25 cellular contexts compared by ENCODE assay signal in genomic region chr13:71856548-71856947, GRCh38.
"Had no signal": no experiment of that assay in that cellular context is flagged by ENCODE, and none has a peak within 500 bp of the region (broad histone marks: within the 10 kb centered on the region; RNA-seq: fewer than 3 reads in every experiment).

No MANE protein-coding gene starts in this region.

- H3K4me3 ChIP-seq: left ventricle myocardium inferior, lung, neural progenitor cell, right atrium auricular region, skin epidermis, suprapubic skin, thoracic aorta, tibial artery, upper lobe of right lung had no signal

- H3K4me1 ChIP-seq: parathyroid adenoma, right atrium auricular region, suprapubic skin, tibial artery had no signal

- ATAC-seq: natural killer cell; sciatic nerve; stimulated activated naive B cell treated with anti-CD40 and anti-IgM and Interleukin-4, amounts not matched to agents 10 μg/mL and 1 μg/mL and 100 μg/mL, for 72 hours; upper lobe of right lung had no signal

- H3K27ac ChIP-seq: left ventricle myocardium inferior, neural progenitor cell, neutrophil, parathyroid adenoma, right atrium auricular region, skin epidermis, suprapubic skin, thoracic aorta, tibial artery, upper lobe of right lung had no signal

- H3K9me3 ChIP-seq: left ventricle myocardium inferior, neutrophil, right atrium auricular region, suprapubic skin, thoracic aorta, tibial artery, upper lobe of right lung had no signal

- H3K36me3 ChIP-seq: left ventricle myocardium inferior, neural progenitor cell, neutrophil, right atrium auricular region, suprapubic skin, thoracic aorta, tibial artery, upper lobe of right lung had no signal

- DNase-seq: islet precursor cell; left ventricle myocardium inferior; mesendoderm; naive B cell; natural killer cell; nephron progenitor cell; occipital lobe; stimulated activated CD4-positive, alpha-beta T cell treated with anti-CD3 and anti-CD28 coated beads, Interleukin-12 subunit alpha, Interleukin-12 subunit beta, amount 100 ng/mL, for 4 hours; stimulated activated CD4-positive, alpha-beta T cell treated with anti-CD3 and anti-CD28 coated beads, Interleukin-15, amount 100 ng/mL, for 24 hours; stimulated activated CD4-positive, alpha-beta T cell treated with anti-CD3 and anti-CD28 coated beads, Interleukin-2, amount 100 ng/mL, for 24 hours; stimulated activated CD4-positive, alpha-beta T cell treated with anti-CD3 and anti-CD28 coated beads, Interleukin-4, amount 100 ng/mL, for 1 hour; stimulated activated naive B cell treated with anti-CD40 and anti-IgM and Interleukin-4, amounts not matched to agents 10 μg/mL and 1 μg/mL and 100 μg/mL, for 72 hours; tibial artery; trophoblast cell; upper lobe of right lung had no signal

- FAIRE-seq: urothelium cell line had no signal
